ENCODE assay signal across 11 cellular contexts in the genomic region with DNA sequence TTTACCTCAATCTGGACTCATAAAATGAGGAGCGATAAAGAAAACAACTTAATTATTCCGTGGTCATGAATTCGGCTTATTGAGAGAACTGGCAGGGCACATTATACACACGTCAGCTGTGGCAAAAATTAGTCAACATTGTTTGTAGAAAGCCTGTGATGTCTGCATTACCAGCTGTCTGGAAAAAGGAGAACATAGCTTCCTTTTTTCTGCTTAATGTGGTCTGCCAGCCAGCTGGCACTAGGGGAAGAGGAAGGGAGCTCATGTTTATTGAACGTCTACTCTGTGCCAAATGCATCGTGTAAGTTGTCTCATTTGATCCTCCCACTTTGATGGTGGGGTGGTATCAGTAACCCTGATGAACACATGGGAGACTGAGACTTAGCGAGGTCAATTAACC.
DNase-seq lines count a peak whose midpoint lies in the region; ATAC-seq and TF ChIP-seq lines count a peak whose summit lies in the region.
"Had no signal": no experiment of that assay in that cellular context is flagged by ENCODE, and none has a peak within 500 bp of the region (broad histone marks: within the 10 kb centered on the region; RNA-seq: fewer than 3 reads in every experiment).

No MANE protein-coding gene starts in this region.

- in situ Hi-C loops in ACHN (cut with HindIII; ENCODE audit: low pct_ligation_motif_present, low pct_unique_long_range_greater_than_20kb, low sequenced_read_pairs), result no loop called here

- intact Hi-C loops in spleen (cut with DNase I; ENCODE audit: low total_unique reads), result no loop called here

- TF ChIP-seq POLR2A in spleen (IDR thresholded peaks at IDR 0.05), result no peak

- peak overlapping the region; percentile 80 for H3K4me3 ChIP-seq in endocrine pancreas (ENCODE audit: control insufficient read depth, insufficient read depth, low read length)
- no peak overlapping the region for H3K4me3 ChIP-seq in spleen

- H3K36me3 ChIP-seq in endocrine pancreas (ENCODE audit: control insufficient read depth, insufficient read depth, low read length) (no peaks in the 10 kb centered on the region), spleen (peaks cover 0 to 11% (median 0%) of the 10 kb centered on the region in 6 donors)

- peaks cover 29% of the 10 kb centered on the region for H3K4me1 Mint-ChIP-seq in osteocyte (ENCODE audit: unreplicated experiment)

- no peaks in the 10 kb centered on the region for H3K27me3 Mint-ChIP-seq in osteocyte (ENCODE audit: unreplicated experiment)

- no peak for ATAC-seq in GM19035 (IDR thresholded peaks at IDR 0.05; ENCODE audit: unreplicated experiment)
- ATAC-seq: HCT116 had no signal

- 34 to 47% (median 38%) methylated on average over 7 of the region's 7 CpGs for WGBS in spleen, 5 donors

- peak overlapping the region in 3 of 8 donors; percentile 26 to 51 (median 42) for H3K27ac ChIP-seq in spleen

- peaks cover 2% of the 10 kb centered on the region for H3K36me3 Mint-ChIP-seq in osteocyte (ENCODE audit: unreplicated experiment)

- H3K9me3 Mint-ChIP-seq in osteocyte (ENCODE audit: unreplicated experiment), result no peaks in the 10 kb centered on the region

- no peak overlapping the region for H3K4me3 Mint-ChIP-seq in osteocyte (ENCODE audit: unreplicated experiment)

- no peak for TF ChIP-seq CTCF in osteocyte (IDR thresholded peaks at IDR 0.05)
- no peak for TF ChIP-seq CTCF in spleen (IDR thresholded peaks at IDR 0.05 in 8 of 11, conservative IDR thresholded peaks at IDR 0.05 in 3 of 11)

- H3K9ac ChIP-seq in endocrine pancreas (ENCODE audit: control insufficient read depth, insufficient read depth, low read length), result no peak overlapping the region

- H3K27me3 ChIP-seq in endocrine pancreas (ENCODE audit: control insufficient read depth, insufficient read depth, low read length) (no peaks in the 10 kb centered on the region), spleen (replicated peaks in 1 of 7) (no peaks in the 10 kb centered on the region)

- H3K27ac Mint-ChIP-seq in osteocyte (ENCODE audit: unreplicated experiment), result peak overlapping the region; percentile 71

- H3K4me1 ChIP-seq in endocrine pancreas (ENCODE audit: control insufficient read depth, insufficient read depth, low read length) (peaks cover 18% of the 10 kb centered on the region), spleen (peaks cover 0 to 37% (median 12%) of the 10 kb centered on the region in 6 donors)

- DNase-seq in GM03348 (ENCODE audit: low spot score), result peak; percentile 15
- peak; percentile 73 to 95 for DNase-seq in NOMO-1 (lab: John Stamatoyannopoulos, UW; ENCODE audit: unreplicated experiment in 2 of 2)
- no peak for DNase-seq in osteocyte (ENCODE audit: extremely low spot score, unreplicated experiment)
- DNase-seq in ACHN, result no peak
- no peak for DNase-seq in NCI-H187 treated with DMSO at 0.1 percent for 48 hours (lab: John Stamatoyannopoulos, UW)
- no peak for DNase-seq in spleen
- DNase-seq: activated CD4-positive, alpha-beta T cell treated with anti-CD3 and anti-CD28 coated beads, Interleukin-2, amount 50 U/mL, for 48 hours; MM.1S had no signal

- no peaks in the 10 kb centered on the region for H3K9me3 ChIP-seq in endocrine pancreas (ENCODE audit: control insufficient read depth, low read length)
- H3K9me3 ChIP-seq in spleen, result peaks cover 0 to 3% (median under 1%) of the 10 kb centered on the region in 8 donors

Comparison
In these comparisons a context has a peak if more than half of its experiments do, and no peak if none do; other contexts are left out.
1. DNase-seq: peak in GM03348 (single experiment) and NOMO-1 (2 of 2); none in osteocyte (single experiment), ACHN (single experiment), NCI-H187 treated with DMSO at 0.1 percent for 48 hours (single experiment) and spleen (single experiment).